Comparison of ENCODE assay signal across 1 cellular context in the genomic region with DNA sequence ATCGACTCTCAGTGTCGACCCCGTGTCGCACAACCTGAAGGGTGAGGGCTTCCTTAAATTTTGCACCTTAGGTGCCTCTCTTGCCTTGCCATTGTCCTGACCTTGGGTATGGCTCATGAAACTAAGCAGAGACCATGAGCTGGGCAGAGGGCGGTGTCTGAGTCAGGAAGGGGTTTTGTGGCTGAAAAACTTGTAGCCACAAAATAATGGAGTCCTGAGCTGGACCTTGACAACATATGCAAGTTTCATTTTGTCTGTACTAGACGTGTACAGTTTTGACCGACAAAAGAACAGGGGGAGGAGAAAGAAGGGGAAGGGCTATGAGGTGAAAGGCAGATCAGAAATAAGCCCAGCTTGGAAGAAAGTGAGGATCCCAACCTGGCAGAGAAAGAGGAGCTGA.
TF ChIP-seq lines count a peak whose summit lies in the region.

No MANE protein-coding gene starts in this region.

TF ChIP-seq in K562, 482 proteins besides CTCF, POLR2A, EP300 and RAD21 (continued from another document):
- TF ChIP-seq, protein P1, sequence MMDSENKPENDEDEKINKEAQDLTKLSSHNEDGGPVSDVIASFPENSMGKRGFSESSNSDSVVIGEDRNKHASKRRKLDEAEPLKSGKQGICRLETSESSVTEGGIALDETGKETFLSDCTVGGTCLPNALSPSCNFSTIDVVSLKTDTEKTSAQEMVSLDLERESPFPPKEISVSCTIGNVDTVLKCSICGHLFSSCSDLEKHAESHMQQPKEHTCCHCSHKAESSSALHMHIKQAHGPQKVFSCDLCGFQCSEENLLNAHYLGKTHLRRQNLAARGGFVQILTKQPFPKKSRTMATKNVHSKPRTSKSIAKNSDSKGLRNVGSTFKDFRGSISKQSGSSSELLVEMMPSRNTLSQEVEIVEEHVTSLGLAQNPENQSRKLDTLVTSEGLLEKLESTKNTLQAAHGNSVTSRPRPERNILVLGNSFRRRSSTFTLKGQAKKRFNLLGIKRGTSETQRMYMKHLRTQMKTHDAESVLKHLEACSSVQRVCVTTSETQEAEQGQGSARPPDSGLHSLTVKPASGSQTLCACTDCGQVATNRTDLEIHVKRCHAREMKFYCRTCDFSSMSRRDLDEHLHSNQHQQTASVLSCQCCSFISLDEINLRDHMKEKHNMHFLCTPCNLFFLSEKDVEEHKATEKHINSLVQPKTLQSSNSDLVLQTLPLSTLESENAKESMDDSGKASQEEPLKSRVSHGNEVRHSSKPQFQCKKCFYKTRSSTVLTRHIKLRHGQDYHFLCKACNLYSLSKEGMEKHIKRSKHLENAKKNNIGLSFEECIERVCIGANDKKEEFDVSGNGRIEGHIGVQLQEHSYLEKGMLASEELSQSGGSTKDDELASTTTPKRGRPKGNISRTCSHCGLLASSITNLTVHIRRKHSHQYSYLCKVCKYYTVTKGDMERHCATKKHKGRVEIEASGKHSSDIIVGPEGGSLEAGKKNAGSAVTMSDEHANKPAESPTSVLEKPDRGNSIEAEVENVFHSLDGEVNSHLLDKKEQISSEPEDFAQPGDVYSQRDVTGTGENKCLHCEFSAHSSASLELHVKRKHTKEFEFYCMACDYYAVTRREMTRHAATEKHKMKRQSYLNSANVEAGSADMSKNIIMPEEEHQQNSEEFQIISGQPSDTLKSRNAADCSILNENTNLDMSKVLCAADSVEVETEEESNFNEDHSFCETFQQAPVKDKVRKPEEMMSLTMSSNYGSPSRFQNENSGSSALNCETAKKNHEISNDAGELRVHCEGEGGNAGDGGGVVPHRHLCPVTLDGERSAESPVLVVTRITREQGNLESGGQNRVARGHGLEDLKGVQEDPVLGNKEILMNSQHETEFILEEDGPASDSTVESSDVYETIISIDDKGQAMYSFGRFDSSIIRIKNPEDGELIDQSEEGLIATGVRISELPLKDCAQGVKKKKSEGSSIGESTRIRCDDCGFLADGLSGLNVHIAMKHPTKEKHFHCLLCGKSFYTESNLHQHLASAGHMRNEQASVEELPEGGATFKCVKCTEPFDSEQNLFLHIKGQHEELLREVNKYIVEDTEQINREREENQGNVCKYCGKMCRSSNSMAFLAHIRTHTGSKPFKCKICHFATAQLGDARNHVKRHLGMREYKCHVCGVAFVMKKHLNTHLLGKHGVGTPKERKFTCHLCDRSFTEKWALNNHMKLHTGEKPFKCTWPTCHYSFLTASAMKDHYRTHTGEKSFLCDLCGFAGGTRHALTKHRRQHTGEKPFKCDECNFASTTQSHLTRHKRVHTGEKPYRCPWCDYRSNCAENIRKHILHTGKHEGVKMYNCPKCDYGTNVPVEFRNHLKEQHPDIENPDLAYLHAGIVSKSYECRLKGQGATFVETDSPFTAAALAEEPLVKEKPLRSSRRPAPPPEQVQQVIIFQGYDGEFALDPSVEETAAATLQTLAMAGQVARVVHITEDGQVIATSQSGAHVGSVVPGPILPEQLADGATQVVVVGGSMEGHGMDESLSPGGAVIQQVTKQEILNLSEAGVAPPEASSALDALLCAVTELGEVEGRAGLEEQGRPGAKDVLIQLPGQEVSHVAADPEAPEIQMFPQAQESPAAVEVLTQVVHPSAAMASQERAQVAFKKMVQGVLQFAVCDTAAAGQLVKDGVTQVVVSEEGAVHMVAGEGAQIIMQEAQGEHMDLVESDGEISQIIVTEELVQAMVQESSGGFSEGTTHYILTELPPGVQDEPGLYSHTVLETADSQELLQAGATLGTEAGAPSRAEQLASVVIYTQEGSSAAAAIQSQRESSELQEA (IDR thresholded peaks at IDR 0.05; ENCODE audit: low read depth), result no peak
- TF ChIP-seq, protein P2, sequence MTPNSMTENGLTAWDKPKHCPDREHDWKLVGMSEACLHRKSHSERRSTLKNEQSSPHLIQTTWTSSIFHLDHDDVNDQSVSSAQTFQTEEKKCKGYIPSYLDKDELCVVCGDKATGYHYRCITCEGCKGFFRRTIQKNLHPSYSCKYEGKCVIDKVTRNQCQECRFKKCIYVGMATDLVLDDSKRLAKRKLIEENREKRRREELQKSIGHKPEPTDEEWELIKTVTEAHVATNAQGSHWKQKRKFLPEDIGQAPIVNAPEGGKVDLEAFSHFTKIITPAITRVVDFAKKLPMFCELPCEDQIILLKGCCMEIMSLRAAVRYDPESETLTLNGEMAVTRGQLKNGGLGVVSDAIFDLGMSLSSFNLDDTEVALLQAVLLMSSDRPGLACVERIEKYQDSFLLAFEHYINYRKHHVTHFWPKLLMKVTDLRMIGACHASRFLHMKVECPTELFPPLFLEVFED (CRISPR knock-in tag; conservative IDR thresholded peaks at IDR 0.05), result no peak
- TF ChIP-seq CREBBP (IDR thresholded peaks at IDR 0.05; ENCODE audit: low read depth, low read length), result no peak
- TF ChIP-seq SRSF1 (IDR thresholded peaks at IDR 0.05; ENCODE audit: low read depth, low read length), result no peak
- TF ChIP-seq, protein P3, sequence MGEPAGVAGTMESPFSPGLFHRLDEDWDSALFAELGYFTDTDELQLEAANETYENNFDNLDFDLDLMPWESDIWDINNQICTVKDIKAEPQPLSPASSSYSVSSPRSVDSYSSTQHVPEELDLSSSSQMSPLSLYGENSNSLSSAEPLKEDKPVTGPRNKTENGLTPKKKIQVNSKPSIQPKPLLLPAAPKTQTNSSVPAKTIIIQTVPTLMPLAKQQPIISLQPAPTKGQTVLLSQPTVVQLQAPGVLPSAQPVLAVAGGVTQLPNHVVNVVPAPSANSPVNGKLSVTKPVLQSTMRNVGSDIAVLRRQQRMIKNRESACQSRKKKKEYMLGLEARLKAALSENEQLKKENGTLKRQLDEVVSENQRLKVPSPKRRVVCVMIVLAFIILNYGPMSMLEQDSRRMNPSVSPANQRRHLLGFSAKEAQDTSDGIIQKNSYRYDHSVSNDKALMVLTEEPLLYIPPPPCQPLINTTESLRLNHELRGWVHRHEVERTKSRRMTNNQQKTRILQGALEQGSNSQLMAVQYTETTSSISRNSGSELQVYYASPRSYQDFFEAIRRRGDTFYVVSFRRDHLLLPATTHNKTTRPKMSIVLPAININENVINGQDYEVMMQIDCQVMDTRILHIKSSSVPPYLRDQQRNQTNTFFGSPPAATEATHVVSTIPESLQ (CRISPR knock-in tag; IDR thresholded peaks at IDR 0.05), result no peak
- TF ChIP-seq HDGF (IDR thresholded peaks at IDR 0.05), result no peak
- TF ChIP-seq, protein P4, sequence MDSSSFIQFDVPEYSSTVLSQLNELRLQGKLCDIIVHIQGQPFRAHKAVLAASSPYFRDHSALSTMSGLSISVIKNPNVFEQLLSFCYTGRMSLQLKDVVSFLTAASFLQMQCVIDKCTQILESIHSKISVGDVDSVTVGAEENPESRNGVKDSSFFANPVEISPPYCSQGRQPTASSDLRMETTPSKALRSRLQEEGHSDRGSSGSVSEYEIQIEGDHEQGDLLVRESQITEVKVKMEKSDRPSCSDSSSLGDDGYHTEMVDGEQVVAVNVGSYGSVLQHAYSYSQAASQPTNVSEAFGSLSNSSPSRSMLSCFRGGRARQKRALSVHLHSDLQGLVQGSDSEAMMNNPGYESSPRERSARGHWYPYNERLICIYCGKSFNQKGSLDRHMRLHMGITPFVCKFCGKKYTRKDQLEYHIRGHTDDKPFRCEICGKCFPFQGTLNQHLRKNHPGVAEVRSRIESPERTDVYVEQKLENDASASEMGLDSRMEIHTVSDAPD (CRISPR knock-in tag; IDR thresholded peaks at IDR 0.05), result no peak
- no peak for TF ChIP-seq RBM39 (optimal IDR thresholded peaks at IDR 0.05; ENCODE audit: low read depth, low read length)
- TF ChIP-seq IRF2 (CRISPR knock-in tag; IDR thresholded peaks at IDR 0.05), result no peak
- TF ChIP-seq SIN3B (IDR thresholded peaks at IDR 0.05; ENCODE audit: low read depth), result no peak
- no peak for TF ChIP-seq SPI1 (IDR thresholded peaks at IDR 0.05; ENCODE audit: borderline replicate concordance, low read depth, low read length)
